ENCODE assay signal across 16 cellular contexts in the genomic region with DNA sequence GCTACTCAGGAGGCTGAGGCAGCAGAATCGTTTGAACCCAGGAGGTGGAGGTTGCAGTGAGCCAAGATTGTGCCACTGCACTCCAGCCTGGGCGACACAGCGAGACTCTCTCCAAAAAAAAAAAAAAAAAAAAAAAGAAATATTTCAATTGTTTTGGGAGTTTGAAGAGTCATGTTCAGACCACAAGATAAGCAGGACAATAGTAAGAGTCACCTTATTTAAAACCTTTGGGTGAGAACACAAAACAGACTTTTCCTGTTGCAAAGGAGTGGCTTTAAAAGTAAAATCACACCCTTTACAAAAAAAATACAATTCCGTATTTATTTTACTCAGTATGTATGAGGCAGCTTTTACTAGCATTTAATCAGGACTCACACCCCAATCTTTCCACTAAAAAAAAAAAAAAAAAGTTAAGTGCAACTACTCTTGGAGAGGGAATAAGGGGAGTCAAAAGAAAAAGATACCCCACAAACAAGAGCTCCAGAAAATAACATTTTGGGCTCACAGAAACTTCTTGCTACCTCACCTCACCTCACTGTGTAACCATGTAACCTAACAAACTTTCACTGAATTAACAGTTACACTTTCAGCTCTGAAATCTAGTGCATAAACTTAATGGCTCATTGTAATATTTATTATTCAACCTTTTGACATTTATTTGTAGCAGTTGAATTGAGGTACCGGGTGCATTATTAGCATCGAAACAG. TPM values are rescaled to one million over a fixed set of nuclear protein-coding genes. Genes with fewer than 3 reads are reported as not detected.
DNase-seq lines count a peak whose midpoint lies in the region; ATAC-seq and TF ChIP-seq lines count a peak whose summit lies in the region.
"Had no signal": no experiment of that assay in that cellular context is flagged by ENCODE, and none has a peak within 500 bp of the region (broad histone marks: within the 10 kb centered on the region; RNA-seq: fewer than 3 reads in every experiment).

No MANE protein-coding gene starts in this region.

- no peaks in the 10 kb centered on the region for H3K27me3 ChIP-seq in Caco-2 (replicated peaks; ENCODE audit: control insufficient read depth, insufficient read depth, low read length)
- H3K27me3 ChIP-seq in neural progenitor cell: no peaks in the 10 kb centered on the region
- H3K27me3 ChIP-seq: SJSA1, testis had no signal

- H4K20me1 ChIP-seq in neural progenitor cell (ENCODE audit: low read depth): peaks cover 79% of the 10 kb centered on the region

- no peak overlapping the region for H2AFZ ChIP-seq in neural progenitor cell (replicated peaks)

- H3K9ac ChIP-seq in SK-N-MC (ENCODE audit: insufficient read length): no peak overlapping the region
- peak overlapping the region; percentile 76 for H3K9ac ChIP-seq in neural progenitor cell

- intact Hi-C loops in Caco-2 (cut with micrococcal nuclease; ENCODE audit: unreplicated experiment): no loop called here

- H3K4me3 ChIP-seq in Caco-2 (ENCODE audit: low read depth, low read length) (no peak overlapping the region), SK-N-MC (peak overlapping the region; percentile 69), foreskin fibroblast (ENCODE audit: low read depth in 1 of 2, low read length in 2 of 2) (peak overlapping the region; percentile 60 to 84), neural progenitor cell (peak overlapping the region; percentile 99)
- H3K4me3 ChIP-seq: SJSA1, testis had no signal

- H3K27me3 Mint-ChIP-seq in Caco-2 (ENCODE audit: insufficient read depth, unreplicated experiment): no peaks in the 10 kb centered on the region
- H3K27me3 Mint-ChIP-seq in neural progenitor cell (ENCODE audit: insufficient read depth, low read depth): peaks cover 8% of the 10 kb centered on the region

- H3K4me1 ChIP-seq in Caco-2 (peaks cover 56% of the 10 kb centered on the region), neural progenitor cell (peaks cover 12% of the 10 kb centered on the region)

- no peaks in the 10 kb centered on the region for H3K36me3 ChIP-seq in Caco-2 (ENCODE audit: control insufficient read depth, insufficient read depth, low read length)
- H3K36me3 ChIP-seq in SK-N-MC (ENCODE audit: insufficient read depth, low read length): no peaks in the 10 kb centered on the region
- H3K36me3 ChIP-seq in neural progenitor cell: peaks cover 43% of the 10 kb centered on the region
- H3K36me3 ChIP-seq: breast epithelium, SJSA1 had no signal

- no peak for ATAC-seq in GM21619 (IDR thresholded peaks at IDR 0.05; ENCODE audit: unreplicated experiment)
- ATAC-seq: activated CD8-positive, alpha-beta T cell treated with anti-CD3 and anti-CD28 coated beads, Interleukin-2, amount 10 ng/mL, durations not matched to agents 7 days and 5 days had no signal

- POLR2A ChIA-PET in Caco-2 (lab: Charles Lee): interaction anchor here (0.6 to 0.7 kb wide), 2 partner anchors 29 to 1611 kb away, joined by 4 to 12 read pairs; no protein-coding TSS in a partner anchor

- TF ChIP-seq CTCF in Caco-2 (IDR thresholded peaks at IDR 0.05; ENCODE audit: insufficient read depth in 1 of 2, low read depth in 1 of 2, low read length in 1 of 2, severe bottlenecking in 1 of 2, unreplicated experiment in 1 of 2) (no peak), foreskin fibroblast (IDR thresholded peaks at IDR 0.05; ENCODE audit: low read depth, low read length) (no peak), neural progenitor cell (IDR thresholded peaks at IDR 0.05) (no peak)

- H3K4me3 Mint-ChIP-seq in Caco-2 (ENCODE audit: unreplicated experiment) (peak overlapping the region; percentile 92), neural progenitor cell (peak overlapping the region; percentile 99)
- H3K4me3 Mint-ChIP-seq: activated CD8-positive, alpha-beta T cell treated with anti-CD3 and anti-CD28 coated beads, Interleukin-2, amount 10 ng/mL, durations not matched to agents 7 days and 5 days had no signal

- CTCF ChIA-PET in Caco-2 (lab: Charles Lee): interaction anchor here (0.7 to 3.6 kb wide), 3 partner anchors 18 to 416 kb away, joined by 6 to 25 read pairs (median 7); no protein-coding TSS in a partner anchor

- peaks cover 100% of the 10 kb centered on the region for H3K79me2 ChIP-seq in neural progenitor cell (ENCODE audit: low read depth)

- H3F3A ChIP-seq in neural progenitor cell (ENCODE audit: low read depth): peaks cover 87% of the 10 kb centered on the region

- H3K9me3 ChIP-seq in Caco-2 (no peaks in the 10 kb centered on the region), SK-N-MC (ENCODE audit: low read depth, low read length) (no peaks in the 10 kb centered on the region), neural progenitor cell (ENCODE audit: low read depth) (no peaks in the 10 kb centered on the region)
- H3K9me3 ChIP-seq: breast epithelium, SJSA1, testis had no signal

- BruUV-seq in Caco-2 (replicated peaks; lab: Mats Ljungman, UMichigan): no TSS peak

- DNase-seq in Caco-2: no peak
- no peak for DNase-seq in SK-N-MC (ENCODE audit: low read depth, low spot score)
- no peak for DNase-seq in foreskin fibroblast
- no peak for DNase-seq in neural progenitor cell (ENCODE audit: low spot score)
- DNase-seq in epidermal melanocyte (ENCODE audit: insufficient read length, low spot score): no peak
- no peak for DNase-seq in DMS53 (lab: John Stamatoyannopoulos, UW)
- DNase-seq in NCI-H1048 (lab: John Stamatoyannopoulos, UW): no peak
- DNase-seq: activated CD8-positive, alpha-beta T cell treated with anti-CD3 and anti-CD28 coated beads, Interleukin-2, amount 10 ng/mL, durations not matched to agents 7 days and 5 days; activated effector memory CD4-positive, alpha-beta T cell treated with Interleukin-2 at 50 U/mL for 16 hours; AML-193; DMS79; mammary epithelial cell; testis had no signal

- H3K9me3 Mint-ChIP-seq in Caco-2 (ENCODE audit: unreplicated experiment) (no peaks in the 10 kb centered on the region), neural progenitor cell (peaks cover 2% of the 10 kb centered on the region)

- H3K27ac ChIP-seq in SK-N-MC: no peak overlapping the region
- peak overlapping the region; percentile 93 for H3K27ac ChIP-seq in neural progenitor cell
- H3K27ac ChIP-seq: breast epithelium, SJSA1, testis had no signal

- peaks cover 5% of the 10 kb centered on the region for H3K36me3 Mint-ChIP-seq in Caco-2 (ENCODE audit: insufficient read depth, unreplicated experiment)
- H3K36me3 Mint-ChIP-seq in neural progenitor cell: peaks cover 44% of the 10 kb centered on the region

- H3K27ac Mint-ChIP-seq in Caco-2 (ENCODE audit: unreplicated experiment) (no peak overlapping the region), neural progenitor cell (peak overlapping the region; percentile 87)
- H3K27ac Mint-ChIP-seq: activated CD8-positive, alpha-beta T cell treated with anti-CD3 and anti-CD28 coated beads, Interleukin-2, amount 10 ng/mL, durations not matched to agents 7 days and 5 days had no signal

- H3K4me2 ChIP-seq in neural progenitor cell: peak overlapping the region; percentile 94

- H3K4me1 Mint-ChIP-seq in Caco-2 (ENCODE audit: low read depth, unreplicated experiment) (peaks cover 65% of the 10 kb centered on the region), neural progenitor cell (peaks cover 25% of the 10 kb centered on the region)

RNA-seq across cellular contexts. Expression of a gene that starts 11.2 kb away (rescaled TPM):
- 5.7 and 6.3 TPM in 2 replicates for total RNA-seq in Caco-2 (2022)
- total RNA-seq in neural progenitor cell (ENCODE audit: low replicate concordance): 123 and 127 TPM in 2 replicates

RNA-seq across cellular contexts. Expression of a gene that starts 19.8 kb away (rescaled TPM):
- total RNA-seq in Caco-2 (2022): 84.3 and 85.3 TPM in 2 replicates
- 55.7 and 61.3 TPM in 2 replicates for total RNA-seq in neural progenitor cell (ENCODE audit: low replicate concordance)

Comparison
In these comparisons a context has a peak if more than half of its experiments do, and no peak if none do; other contexts are left out.
1. RNA of a gene that starts 11.2 kb away (total RNA-seq): 123 to 127 TPM in neural progenitor cell; 5.7 to 6.3 TPM in Caco-2; every median in the first group is over 10 times any median in the second.